In genomic region chr2:104432972-104433371, GRCh38 we compare ENCODE assay signal across 16 cellular contexts.
DNase-seq lines count a peak whose midpoint lies in the region; ATAC-seq and TF ChIP-seq lines count a peak whose summit lies in the region.
"Had no signal": no experiment of that assay in that cellular context is flagged by ENCODE, and none has a peak within 500 bp of the region (broad histone marks: within the 10 kb centered on the region; RNA-seq: fewer than 3 reads in every experiment).

No MANE protein-coding gene starts in this region.

- H3K4me1 ChIP-seq in endodermal cell (ENCODE audit: control insufficient read depth, insufficient read depth, low read length), result peaks cover 4% of the 10 kb centered on the region

- H3K27ac ChIP-seq in SU-DHL-6 (ENCODE audit: low read depth, low read length), result peak overlapping the region; percentile 91
- H3K27ac ChIP-seq in endodermal cell (ENCODE audit: low read depth, low read length), result peak overlapping the region; percentile 98

- H3K9me2 ChIP-seq in SU-DHL-6 (replicated peaks; ENCODE audit: insufficient read depth, low read length), result no peaks in the 10 kb centered on the region

- 83 to 95% methylated on average over 1 to 2 of the region's 2 CpGs for WGBS in endodermal cell (ENCODE audit: insufficient coverage in 1 of 2, insufficient read length in 1 of 2), 2 experiments

- H3K9ac ChIP-seq in SU-DHL-6 (ENCODE audit: low read length), result peak overlapping the region; percentile 77
- H3K9ac ChIP-seq in endodermal cell (ENCODE audit: extremely low read depth, low read length, poor library complexity, severe bottlenecking), result no peak overlapping the region

- H3K4me3 ChIP-seq in SU-DHL-6 (ENCODE audit: insufficient read depth, low read length, poor library complexity, severe bottlenecking) (peak overlapping the region; percentile 63), endodermal cell (ENCODE audit: low read length) (no peak overlapping the region)

- TF ChIP-seq CTCF in SU-DHL-6 (IDR thresholded peaks at IDR 0.05; ENCODE audit: insufficient read depth, low read length, poor library complexity, severe bottlenecking) (no peak), endodermal cell (conservative IDR thresholded peaks at IDR 0.05) (no peak), neural crest cell (conservative IDR thresholded peaks at IDR 0.05) (no peak)

- peaks cover 8% of the 10 kb centered on the region for H3K36me3 ChIP-seq in SU-DHL-6 (ENCODE audit: low read length)
- H3K36me3 ChIP-seq in endodermal cell (ENCODE audit: control insufficient read depth, insufficient read depth, low read length), result no peaks in the 10 kb centered on the region

- H3K9me3 ChIP-seq in SU-DHL-6 (ENCODE audit: insufficient read depth, low read length) (no peaks in the 10 kb centered on the region), endodermal cell (ENCODE audit: control insufficient read depth, low read length) (peaks cover 6% of the 10 kb centered on the region)

- H3K27me3 Mint-ChIP-seq in endodermal cell (ENCODE audit: insufficient read depth) (no peaks in the 10 kb centered on the region), neural crest cell (ENCODE audit: low read depth) (no peaks in the 10 kb centered on the region)

- H3K79me2 ChIP-seq in SU-DHL-6 (ENCODE audit: insufficient read depth, low read length), result peaks cover 26% of the 10 kb centered on the region

- H3K27ac Mint-ChIP-seq in endodermal cell (no peak overlapping the region), neural crest cell (ENCODE audit: unreplicated experiment) (no peak overlapping the region)

- H3K27me3 ChIP-seq in SU-DHL-6 (ENCODE audit: low read length), result no peaks in the 10 kb centered on the region
- no peaks in the 10 kb centered on the region for H3K27me3 ChIP-seq in endodermal cell (ENCODE audit: control insufficient read depth, insufficient read depth, low read length, poor library complexity, severe bottlenecking)

- no peaks in the 10 kb centered on the region for H3K36me3 Mint-ChIP-seq in endodermal cell (ENCODE audit: low read depth)
- no peaks in the 10 kb centered on the region for H3K36me3 Mint-ChIP-seq in neural crest cell (ENCODE audit: low read depth)

- peak overlapping the region; percentile 88 for H2AFZ ChIP-seq in SU-DHL-6 (ENCODE audit: low read depth, low read length, severe bottlenecking)

- no peak for ATAC-seq in GM21825 (IDR thresholded peaks at IDR 0.05; ENCODE audit: unreplicated experiment)
- ATAC-seq: Panc1 had no signal

- H3K4me3 Mint-ChIP-seq in endodermal cell (no peak overlapping the region), neural crest cell (peak overlapping the region; percentile 39)

- H3K4me2 ChIP-seq in SU-DHL-6 (ENCODE audit: low read depth, low read length, poor library complexity, severe bottlenecking), result peak overlapping the region; percentile 100

- H3K4me1 Mint-ChIP-seq in endodermal cell (peaks cover 39% of the 10 kb centered on the region), neural crest cell (peaks cover 63% of the 10 kb centered on the region)

- H3K9me3 Mint-ChIP-seq in endodermal cell (no peaks in the 10 kb centered on the region), neural crest cell (peaks cover 4% of the 10 kb centered on the region)

- H3F3A ChIP-seq in SU-DHL-6 (ENCODE audit: insufficient read depth), result peaks cover 9% of the 10 kb centered on the region

- DNase-seq in Ammon's horn (ENCODE audit: low spot score) (peak; percentile 47), endodermal cell (no peak), neural crest cell (ENCODE audit: low read depth, low spot score) (no peak), NOMO-1 treated with dmso at 0.1 percent for 144 hours (lab: John Stamatoyannopoulos, UW; ENCODE audit: unreplicated experiment) (no peak), GM19238 (ENCODE audit: insufficient read length, low spot score) (no peak), NCI-H345 treated with DMSO at 0.1 percent for 48 hours (lab: John Stamatoyannopoulos, UW; ENCODE audit: unreplicated experiment) (no peak)
- DNase-seq: EL, IMR-90, Kasumi-1, NCI-H1417 treated with DMSO at 0.1 percent for 48 hours, NCI-H2029, NCI-H524 treated with DMSO at 0.1 percent for 48 hours, Right ventricle myocardium superior had no signal

- H4K20me1 ChIP-seq in SU-DHL-6 (ENCODE audit: low read depth, low read length), result no peaks in the 10 kb centered on the region
